In the genomic region with DNA sequence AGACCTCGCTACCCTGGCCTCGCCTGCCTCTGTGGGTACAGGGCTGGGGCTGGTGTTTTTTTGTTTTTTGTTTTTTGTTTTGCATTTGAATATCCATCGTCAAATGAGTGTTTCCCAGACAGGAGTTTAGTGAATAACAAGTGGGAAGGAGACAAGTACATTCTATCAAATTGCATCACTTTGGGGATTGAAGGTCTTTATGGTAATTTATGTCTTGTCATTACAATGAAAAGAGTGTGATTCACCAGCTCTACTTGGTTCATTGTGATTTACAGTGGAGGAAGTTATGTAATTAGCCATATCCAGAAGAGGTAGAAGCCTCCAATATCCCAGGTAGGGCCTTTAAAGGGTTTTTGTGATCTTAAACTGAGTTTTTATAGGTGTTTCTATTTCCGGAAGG, we compare ENCODE assay signal across 13 cellular contexts.
"Had no signal": no experiment of that assay in that cellular context is flagged by ENCODE, and none has a peak within 500 bp of the region (broad histone marks: within the 10 kb centered on the region; RNA-seq: fewer than 3 reads in every experiment).

No MANE protein-coding gene starts in this region.

- H3K4me3 ChIP-seq: adrenal gland, suprapubic skin, upper lobe of right lung had no signal

- DNase-seq: activated CD4-positive, alpha-beta T cell treated with anti-CD3 and anti-CD28 coated beads, Interleukin-2, amount 50 U/mL, for 1 hour; activated naive CD4-positive, alpha-beta T cell treated with anti-CD3 and anti-CD28 coated beads, Interleukin-2, amount 50 U/mL, for 16 hours; activated T-cell treated with anti-CD3 and anti-CD28 coated beads, Interleukin-2, amount 50 U/mL, for 1 hour; adrenal gland; cortex of kidney; effector memory CD4-positive, alpha-beta T cell; hypothalamus; left cardiac atrium; naive thymus-derived CD8-positive, alpha-beta T cell; stimulated activated CD4-positive, alpha-beta T cell treated with anti-CD3 and anti-CD28 coated beads, Interleukin-2, amount 100 ng/mL, for 48 hours; stimulated activated naive CD8-positive, alpha-beta T cell treated with anti-CD3 and anti-CD28 coated beads, Interleukin-15, Interleukin-2, amounts not matched to agents 100 U/mL and 50 U/mL, for 24 hours; upper lobe of right lung had no signal
